Comparison of ENCODE assay signal across 8 cellular contexts in the genomic region with DNA sequence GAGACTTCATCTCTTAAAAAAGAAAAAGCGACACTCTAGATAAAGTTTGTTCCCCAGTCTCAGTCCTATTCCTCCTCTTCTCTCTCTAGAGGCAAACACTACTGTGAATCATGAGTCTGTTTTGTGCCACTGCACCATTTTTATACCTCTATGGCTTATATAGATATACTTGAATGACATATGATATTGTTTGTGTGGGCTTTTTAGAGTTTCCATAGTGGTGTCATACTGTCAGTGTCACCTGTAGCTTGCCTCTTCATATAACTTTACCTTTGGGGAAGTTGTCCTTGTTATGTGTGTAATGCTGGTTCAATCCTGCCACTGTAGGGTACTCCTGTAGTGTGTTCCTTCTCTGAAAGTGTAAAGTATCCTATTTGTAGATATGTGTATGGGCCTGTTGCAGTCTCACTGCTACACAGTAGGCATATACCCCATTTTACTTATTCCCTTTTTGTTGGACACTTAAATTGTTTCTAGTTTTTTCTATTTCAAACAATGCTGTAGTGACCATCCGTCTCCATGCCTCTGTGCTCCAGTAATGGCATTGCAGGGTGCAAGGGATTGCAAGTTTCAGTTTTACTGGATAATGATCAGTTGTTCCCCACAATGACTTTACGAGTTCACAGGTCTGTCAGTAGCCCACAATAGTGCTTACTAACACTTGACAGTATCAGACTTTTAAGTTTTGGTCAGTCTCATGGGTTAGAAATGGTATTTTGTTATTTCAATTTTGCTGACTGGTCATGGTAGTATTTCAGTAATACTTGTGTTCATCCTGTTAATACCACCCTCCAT. TPM values are rescaled to one million over a fixed set of nuclear protein-coding genes. Genes with fewer than 3 reads are reported as not detected.
DNase-seq lines count a peak whose midpoint lies in the region; ATAC-seq and TF ChIP-seq lines count a peak whose summit lies in the region.

No MANE protein-coding gene starts in this region.

- DNase-seq in SIG-M5 treated with dmso at 0.1 percent for 504 hours (lab: John Stamatoyannopoulos, UW; ENCODE audit: unreplicated experiment) (peak; percentile 26), SIG-M5 (lab: John Stamatoyannopoulos, UW) (no peak), fibroblast of lung (ENCODE audit: low read depth in 2 of 2) (peak in 1 of 2 donors; percentile 13), NCI-H748 (lab: John Stamatoyannopoulos, UW; ENCODE audit: unreplicated experiment) (no peak), iPS-NIHi7 (ENCODE audit: extremely low spot score) (no peak), activated gamma-delta T cell treated with Interleukin-2 at 50 U/mL for 16 hours (no peak)
- DNase-seq in stimulated activated effector memory CD8-positive, alpha-beta T cell treated with anti-CD3 and anti-CD28 coated beads, Interleukin-12 subunit alpha, Interleukin-12 subunit beta, amount 100 ng/mL, for 72 hours (ENCODE audit: low spot score in 2 of 2) = no peak

- no peaks in the 10 kb centered on the region for H3K9me3 ChIP-seq in fibroblast of lung (ENCODE audit: control insufficient read depth, insufficient read depth, low read depth, low read length)

- no peaks in the 10 kb centered on the region for H3K27me3 ChIP-seq in fibroblast of lung (ENCODE audit: control insufficient read depth, insufficient read depth, low read length)

- H3K4me1 ChIP-seq in fibroblast of lung (ENCODE audit: control insufficient read depth, extremely low read depth, insufficient read depth, low read length) = peaks cover 4% of the 10 kb centered on the region

- H3K27ac ChIP-seq in fibroblast of lung (ENCODE audit: insufficient read depth, low read length) = no peak overlapping the region

- H3K4me1 Mint-ChIP-seq in stimulated activated effector memory CD8-positive, alpha-beta T cell treated with anti-CD3 and anti-CD28 coated beads, Interleukin-12 subunit alpha, Interleukin-12 subunit beta, amount 100 ng/mL, for 72 hours = peaks cover 65% of the 10 kb centered on the region

- H3K36me3 ChIP-seq in fibroblast of lung (ENCODE audit: control insufficient read depth, insufficient read depth, low read length) = peaks cover 9% of the 10 kb centered on the region

- peaks cover 4% of the 10 kb centered on the region for H4K20me1 ChIP-seq in fibroblast of lung (ENCODE audit: control insufficient read depth, extremely low read depth, insufficient read depth, low read length)

- no peak overlapping the region for H3K9ac ChIP-seq in fibroblast of lung (ENCODE audit: insufficient read depth, low read length)

- H3K36me3 Mint-ChIP-seq in stimulated activated effector memory CD8-positive, alpha-beta T cell treated with anti-CD3 and anti-CD28 coated beads, Interleukin-12 subunit alpha, Interleukin-12 subunit beta, amount 100 ng/mL, for 72 hours = peaks cover 72% of the 10 kb centered on the region

- H2AFZ ChIP-seq in fibroblast of lung (ENCODE audit: low read length) = no peak overlapping the region

- H3K9me3 Mint-ChIP-seq in stimulated activated effector memory CD8-positive, alpha-beta T cell treated with anti-CD3 and anti-CD28 coated beads, Interleukin-12 subunit alpha, Interleukin-12 subunit beta, amount 100 ng/mL, for 72 hours = no peaks in the 10 kb centered on the region

- peak; percentile 73 for ATAC-seq in stimulated activated effector memory CD8-positive, alpha-beta T cell treated with anti-CD3 and anti-CD28 coated beads, Interleukin-12 subunit alpha, Interleukin-12 subunit beta, amount 100 ng/mL, for 72 hours

- peak overlapping the region; percentile 59 for H3K4me2 ChIP-seq in fibroblast of lung (ENCODE audit: extremely low read depth, insufficient read depth, low read length)

- peak overlapping the region; percentile 94 for H3K27ac Mint-ChIP-seq in stimulated activated effector memory CD8-positive, alpha-beta T cell treated with anti-CD3 and anti-CD28 coated beads, Interleukin-12 subunit alpha, Interleukin-12 subunit beta, amount 100 ng/mL, for 72 hours

- peaks cover 56% of the 10 kb centered on the region for H3K79me2 ChIP-seq in fibroblast of lung (ENCODE audit: control insufficient read depth, insufficient read depth, low read length)

- H3K4me3 ChIP-seq in WI38 (ENCODE audit: low read depth, low read length) = peak overlapping the region; percentile 23
- peak overlapping the region in 3 of 4 experiments; percentile 3 to 40 (median 35) for H3K4me3 ChIP-seq in fibroblast of lung (replicated peaks in 1 of 4; ENCODE audit: control extremely low read depth in 1 of 4, insufficient read depth in 1 of 4, low read depth in 3 of 4, low read length in 4 of 4)

- peak overlapping the region; percentile 98 for H3K4me3 Mint-ChIP-seq in stimulated activated effector memory CD8-positive, alpha-beta T cell treated with anti-CD3 and anti-CD28 coated beads, Interleukin-12 subunit alpha, Interleukin-12 subunit beta, amount 100 ng/mL, for 72 hours

- TF ChIP-seq CTCF in WI38 (IDR thresholded peaks at IDR 0.05; ENCODE audit: low read depth, low read length) = no peak
- TF ChIP-seq CTCF in fibroblast of lung (conservative IDR thresholded peaks at IDR 0.05 in 1 of 2, IDR thresholded peaks at IDR 0.05 in 1 of 2; ENCODE audit: low read depth in 1 of 2, low read length in 2 of 2) = no peak

RNA-seq across cellular contexts. Expression of gene PRMT2, which starts 2.7 kb away (rescaled TPM):
- 131 and 152 TPM in 2 replicates for total RNA-seq in fibroblast of lung
- 118 and 169 TPM in 2 replicates for polyA plus RNA-seq in fibroblast of lung
- 122 and 127 TPM in 2 replicates for polyA plus RNA-seq in fibroblast of lung (2012)
- 67.1 and 107 TPM in 2 replicates for polyA minus RNA-seq in fibroblast of lung (ENCODE audit: low replicate concordance)

RNA-seq across cellular contexts. Expression of gene S100B, which starts 33.3 kb away (rescaled TPM):
- total RNA-seq in fibroblast of lung = not detected in 2 replicates
- polyA plus RNA-seq in fibroblast of lung = 1.4 and 2.7 TPM in 2 replicates
- polyA plus RNA-seq in fibroblast of lung (2012) = 1.3 and 2.0 TPM in 2 replicates
- polyA minus RNA-seq in fibroblast of lung (ENCODE audit: low replicate concordance) = not detected in 2 replicates
